ENCODE assay signal across 8 cellular contexts in genomic region chr9:33852216-33852826, GRCh38. TPM values are rescaled to one million over a fixed set of nuclear protein-coding genes. Genes with fewer than 3 reads are reported as not detected.
DNase-seq lines count a peak whose midpoint lies in the region; ATAC-seq and TF ChIP-seq lines count a peak whose summit lies in the region.

No MANE protein-coding gene starts in this region.

- CTCF ChIA-PET in activated CD8-positive, alpha-beta memory T cell treated with anti-CD3 and anti-CD28 coated beads, Interleukin-2, amount 10 ng/mL, durations not matched to agents 7 days and 5 days (lab: Charles Lee) = interaction anchor here (0.9 to 1.7 kb wide), 7 partner anchors 19 to 176 kb away, joined by 3 to 14 read pairs (median 4); no protein-coding TSS in a partner anchor

- ATAC-seq in activated CD8-positive, alpha-beta memory T cell treated with anti-CD3 and anti-CD28 coated beads, Interleukin-2, amount 10 ng/mL, durations not matched to agents 7 days and 5 days = peak; percentile 39
- no peak for ATAC-seq in HG03439 (IDR thresholded peaks at IDR 0.05; ENCODE audit: unreplicated experiment)

- peaks cover 4% of the 10 kb centered on the region for H3K36me3 Mint-ChIP-seq in activated CD8-positive, alpha-beta memory T cell treated with anti-CD3 and anti-CD28 coated beads, Interleukin-2, amount 10 ng/mL, durations not matched to agents 7 days and 5 days

- TF ChIP-seq CTCF in epithelial cell of proximal tubule (conservative IDR thresholded peaks at IDR 0.05; ENCODE audit: low read depth, low read length) = peak; percentile 71

- H3K27ac Mint-ChIP-seq in activated CD8-positive, alpha-beta memory T cell treated with anti-CD3 and anti-CD28 coated beads, Interleukin-2, amount 10 ng/mL, durations not matched to agents 7 days and 5 days = no peak overlapping the region

- H3K4me3 ChIP-seq in epithelial cell of proximal tubule (ENCODE audit: low read depth, low read length) = no peak overlapping the region

- no peaks in the 10 kb centered on the region for H3K27me3 Mint-ChIP-seq in activated CD8-positive, alpha-beta memory T cell treated with anti-CD3 and anti-CD28 coated beads, Interleukin-2, amount 10 ng/mL, durations not matched to agents 7 days and 5 days

- no peak overlapping the region for H3K4me3 Mint-ChIP-seq in activated CD8-positive, alpha-beta memory T cell treated with anti-CD3 and anti-CD28 coated beads, Interleukin-2, amount 10 ng/mL, durations not matched to agents 7 days and 5 days

- peaks cover 19% of the 10 kb centered on the region for H3K4me1 Mint-ChIP-seq in activated CD8-positive, alpha-beta memory T cell treated with anti-CD3 and anti-CD28 coated beads, Interleukin-2, amount 10 ng/mL, durations not matched to agents 7 days and 5 days

- no peaks in the 10 kb centered on the region for H3K9me3 Mint-ChIP-seq in activated CD8-positive, alpha-beta memory T cell treated with anti-CD3 and anti-CD28 coated beads, Interleukin-2, amount 10 ng/mL, durations not matched to agents 7 days and 5 days (ENCODE audit: low read depth)

- peak; percentile 24 for DNase-seq in NCI-H1436 (lab: John Stamatoyannopoulos, UW)
- DNase-seq in NCI-H1436 treated with DMSO at 0.1 percent for 48 hours (lab: John Stamatoyannopoulos, UW) = no peak
- peak; percentile 55 for DNase-seq in NCI-H2029 (lab: John Stamatoyannopoulos, UW)
- peak; percentile 61 for DNase-seq in activated CD8-positive, alpha-beta memory T cell treated with anti-CD3 and anti-CD28 coated beads, Interleukin-2, amount 10 ng/mL, durations not matched to agents 7 days and 5 days
- DNase-seq in epithelial cell of proximal tubule (ENCODE audit: low read depth) = no peak
- DNase-seq in midbrain (lab: John Stamatoyannopoulos, UW) = peak; percentile 82
- peak; percentile 46 for DNase-seq in stimulated activated naive CD4-positive, alpha-beta T cell treated with Interleukin-2 at 50 U/mL for 16 hours (lab: John Stamatoyannopoulos, UW)

RNA-seq across cellular contexts. Expression of gene UBE2R2, which starts 35.4 kb away (rescaled TPM):
- 10 to 100 TPM; 30.8 to 31.0 TPM for total RNA-seq in activated CD8-positive, alpha-beta memory T cell treated with anti-CD3 and anti-CD28 coated beads, Interleukin-2, amount 10 ng/mL, durations not matched to agents 7 days and 5 days
- 21.2 and 27.4 TPM in 2 replicates for total RNA-seq in epithelial cell of proximal tubule

RNA-seq across cellular contexts. Expression of gene PRSS3, which starts 57.0 kb away (rescaled TPM):
- total RNA-seq in activated CD8-positive, alpha-beta memory T cell treated with anti-CD3 and anti-CD28 coated beads, Interleukin-2, amount 10 ng/mL, durations not matched to agents 7 days and 5 days = not detected
- total RNA-seq in epithelial cell of proximal tubule = 2.7 and 5.7 TPM in 2 replicates

Comparison
In these comparisons a context has a peak if more than half of its experiments do, and no peak if none do; other contexts are left out.
1. DNase-seq: peak in NCI-H1436 (single experiment), NCI-H2029 (single experiment), activated CD8-positive, alpha-beta memory T cell treated with anti-CD3 and anti-CD28 coated beads, Interleukin-2, amount 10 ng/mL, durations not matched to agents 7 days and 5 days (single experiment), midbrain (single experiment) and stimulated activated naive CD4-positive, alpha-beta T cell treated with Interleukin-2 at 50 U/mL for 16 hours (single experiment); none in NCI-H1436 treated with DMSO at 0.1 percent for 48 hours (single experiment) and epithelial cell of proximal tubule (single experiment).